Comparison of ENCODE assay signal across 18 cellular contexts in the genomic region with DNA sequence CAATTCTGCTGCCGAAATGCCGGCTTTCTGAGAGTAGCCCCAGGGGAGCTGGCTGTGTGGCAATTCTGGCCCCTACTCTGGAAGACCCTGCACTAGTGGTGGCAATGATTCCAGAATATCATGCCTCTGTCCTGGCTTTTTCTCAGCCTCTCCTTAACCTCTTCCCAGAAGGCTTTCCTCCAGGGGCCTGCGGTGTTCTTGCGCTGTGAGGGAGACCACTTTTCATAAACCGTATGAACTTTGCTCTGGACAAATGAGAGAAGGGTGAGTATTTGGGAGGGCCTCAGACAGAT.
DNase-seq lines count a peak whose midpoint lies in the region; ATAC-seq, FAIRE-seq and TF ChIP-seq lines count a peak whose summit lies in the region.
"Had no signal": no experiment of that assay in that cellular context is flagged by ENCODE, and none has a peak within 500 bp of the region (broad histone marks: within the 10 kb centered on the region; RNA-seq: fewer than 3 reads in every experiment).

No MANE protein-coding gene starts in this region.

- intact Hi-C loops in breast epithelium (cut with DNase I; ENCODE audit: low total_unique reads): no loop called here
- intact Hi-C loops in left cardiac atrium (cut with DNase I): no loop called here

- H3K9me3 ChIP-seq in breast epithelium (no peaks in the 10 kb centered on the region), osteoblast (ENCODE audit: low read depth, low read length) (no peaks in the 10 kb centered on the region), suprapubic skin (no peaks in the 10 kb centered on the region)
- H3K9me3 ChIP-seq: Peyer's patch had no signal

- TF ChIP-seq CTCF in breast epithelium (IDR thresholded peaks at IDR 0.05) (no peak), osteoblast (IDR thresholded peaks at IDR 0.05; ENCODE audit: extremely low read depth, low read depth, low read length) (no peak), suprapubic skin (IDR thresholded peaks at IDR 0.05) (no peak)

- H4K20me1 ChIP-seq in osteoblast (ENCODE audit: insufficient read depth, low read length): no peaks in the 10 kb centered on the region

- H3K4me3 ChIP-seq in breast epithelium: peak overlapping the region in 1 of 3 donors; percentile 2
- no peak overlapping the region for H3K4me3 ChIP-seq in osteoblast (ENCODE audit: insufficient read depth, low read length)
- H3K4me3 ChIP-seq in suprapubic skin: no peak overlapping the region
- H3K4me3 ChIP-seq: Peyer's patch had no signal

- no peak for DNase-seq in breast epithelium (ENCODE audit: low spot score in 2 of 2)
- peak; percentile 59 for DNase-seq in left cardiac atrium
- no peak for DNase-seq in osteoblast (ENCODE audit: insufficient read length, low spot score, missing footprints)
- no peak for DNase-seq in suprapubic skin (ENCODE audit: low spot score in 2 of 2)
- DNase-seq in NCI-H2029 (lab: John Stamatoyannopoulos, UW): no peak
- DNase-seq in H54 (ENCODE audit: insufficient read length, low spot score): no peak
- DNase-seq in GM19239 (ENCODE audit: insufficient read length, low spot score): no peak
- DNase-seq: CD8-positive, alpha-beta T cell; GF-D8; GOT3; KG1; NCI-H1092 treated with DMSO at 0.1 percent for 48 hours; NCI-H1694 treated with DMSO at 0.1 percent for 48 hours; NCI-H446 treated with DMSO at 0.1 percent for 48 hours; NCI-H748 treated with DMSO at 0.1 percent for 48 hours; Peyer's patch; SIG-M5 had no signal

- H3K4me2 ChIP-seq in osteoblast (ENCODE audit: insufficient read depth, low read length): no peak overlapping the region

- WGBS in suprapubic skin: 88% methylated on average over 3 of the region's 5 CpGs

- no peaks in the 10 kb centered on the region for H3K79me2 ChIP-seq in osteoblast (ENCODE audit: insufficient read depth, low read length)

- H3K27me3 ChIP-seq in breast epithelium (no peaks in the 10 kb centered on the region), osteoblast (ENCODE audit: insufficient read depth, low read length) (peaks cover 2% of the 10 kb centered on the region), suprapubic skin (no peaks in the 10 kb centered on the region)
- H3K27me3 ChIP-seq: Peyer's patch had no signal

- H3K36me3 ChIP-seq in breast epithelium (no peaks in the 10 kb centered on the region), osteoblast (ENCODE audit: insufficient read depth, low read length) (no peaks in the 10 kb centered on the region), suprapubic skin (no peaks in the 10 kb centered on the region)
- H3K36me3 ChIP-seq: Peyer's patch had no signal

- H3K27ac ChIP-seq in breast epithelium (peak overlapping the region; percentile 79 to 83), osteoblast (ENCODE audit: low read depth, low read length) (no peak overlapping the region), suprapubic skin (peak overlapping the region; percentile 22)
- H3K27ac ChIP-seq: Peyer's patch had no signal

- TF ChIP-seq POLR2A in breast epithelium (IDR thresholded peaks at IDR 0.05): no peak
- TF ChIP-seq POLR2A in suprapubic skin (IDR thresholded peaks at IDR 0.05): no peak
- TF ChIP-seq POLR2A in H54 (IDR thresholded peaks at IDR 0.05; ENCODE audit: low read depth, low read length): no peak

- peak overlapping the region; percentile 8 for H2AFZ ChIP-seq in osteoblast (ENCODE audit: low read length)

- peak in 1 of 2 donors; percentile 45 for ATAC-seq in left cardiac atrium
- ATAC-seq: CD8-positive, alpha-beta T cell had no signal

- FAIRE-seq in H54 (lab: Jason Lieb, UNC): no peak
- no peak for FAIRE-seq in GM19239 (lab: Jason Lieb, UNC)
- FAIRE-seq: D721Med had no signal

- TF ChIP-seq EP300 in suprapubic skin (IDR thresholded peaks at IDR 0.05): no peak

- H3K4me1 ChIP-seq in breast epithelium (peaks cover 3 to 5% of the 10 kb centered on the region in 2 donors), osteoblast (ENCODE audit: insufficient read depth, low read length) (no peaks in the 10 kb centered on the region), suprapubic skin (peaks cover 12% of the 10 kb centered on the region)
- H3K4me1 ChIP-seq: Peyer's patch had no signal
